11 cellular contexts compared by ENCODE assay signal in the genomic region with DNA sequence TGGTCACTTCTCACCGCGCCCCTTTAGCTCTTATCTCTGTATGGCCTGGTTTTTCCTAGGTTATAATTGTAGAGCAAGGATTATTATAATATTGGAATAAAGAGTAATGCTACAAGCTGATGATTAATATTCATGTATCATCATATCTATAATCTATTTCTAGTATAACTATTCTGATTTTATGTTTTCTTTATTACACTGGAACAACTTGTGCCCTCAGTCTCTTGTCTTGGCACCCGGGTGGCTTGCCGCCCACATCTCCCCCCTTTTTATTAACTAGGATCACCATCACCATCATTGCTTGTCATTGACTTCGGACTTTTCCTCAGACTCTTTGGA. TPM values are rescaled to one million over a fixed set of nuclear protein-coding genes. Genes with fewer than 3 reads are reported as not detected.
"Had no signal": no experiment of that assay in that cellular context is flagged by ENCODE, and none has a peak within 500 bp of the region (broad histone marks: within the 10 kb centered on the region; RNA-seq: fewer than 3 reads in every experiment).

No MANE protein-coding gene starts in this region.

- H3K27me3 ChIP-seq: sigmoid colon had no signal

- H3K27ac ChIP-seq: psoas muscle, sigmoid colon, transverse colon had no signal

- H3K4me1 Mint-ChIP-seq: naive thymus-derived CD8-positive, alpha-beta T cell had no signal

- H3K9me3 Mint-ChIP-seq: activated T-cell treated with anti-CD3 and anti-CD28 coated beads, Interleukin-2, amount 50 U/mL, for 72 hours had no signal

- H3K4me3 Mint-ChIP-seq: stimulated activated naive B cell treated with anti-CD40 and anti-IgM and Interleukin-4, amounts not matched to agents 10 μg/mL and 1 μg/mL and 100 μg/mL, for 72 hours had no signal

- H3K4me3 ChIP-seq: mucosa of descending colon, psoas muscle had no signal

- H3K4me1 ChIP-seq: psoas muscle had no signal

- H3K36me3 ChIP-seq: sigmoid colon, transverse colon had no signal

- DNase-seq: occipital lobe had no signal

- H3K27ac Mint-ChIP-seq: naive thymus-derived CD8-positive, alpha-beta T cell; stimulated activated naive B cell treated with anti-CD40 and anti-IgM and Interleukin-4, amounts not matched to agents 10 μg/mL and 1 μg/mL and 100 μg/mL, for 72 hours had no signal

- H3K9me3 ChIP-seq: mucosa of descending colon, psoas muscle, sigmoid colon, transverse colon had no signal

- H3K36me3 Mint-ChIP-seq: stimulated activated naive B cell treated with anti-CD40 and anti-IgM and Interleukin-4, amounts not matched to agents 10 μg/mL and 1 μg/mL and 100 μg/mL, for 72 hours had no signal

RNA-seq across cellular contexts. Expression of a gene that starts 11.0 kb away (rescaled TPM):
- total RNA-seq: activated T-cell treated with anti-CD3 and anti-CD28 coated beads, Interleukin-2, amount 50 U/mL, for 72 hours; lung microvascular endothelial cell; mucosa of descending colon; naive thymus-derived CD8-positive, alpha-beta T cell; occipital lobe; psoas muscle; transverse colon had no signal
- polyA plus RNA-seq: aorta; naive thymus-derived CD8-positive, alpha-beta T cell; psoas muscle; sigmoid colon had no signal

RNA-seq across cellular contexts. Expression of a gene that starts 44.4 kb away (rescaled TPM):
- total RNA-seq: activated T-cell treated with anti-CD3 and anti-CD28 coated beads, Interleukin-2, amount 50 U/mL, for 72 hours; aorta; lung microvascular endothelial cell; mucosa of descending colon; naive thymus-derived CD8-positive, alpha-beta T cell; occipital lobe; psoas muscle; transverse colon had no signal
- polyA plus RNA-seq: aorta; naive thymus-derived CD8-positive, alpha-beta T cell; psoas muscle; sigmoid colon had no signal

RNA-seq across cellular contexts. Expression of a gene that starts 51.5 kb away (rescaled TPM):
- total RNA-seq: activated T-cell treated with anti-CD3 and anti-CD28 coated beads, Interleukin-2, amount 50 U/mL, for 72 hours; aorta; lung microvascular endothelial cell; mucosa of descending colon; naive thymus-derived CD8-positive, alpha-beta T cell; occipital lobe; psoas muscle; sigmoid colon; subcutaneous adipose tissue; transverse colon had no signal
- polyA plus RNA-seq: aorta; naive thymus-derived CD8-positive, alpha-beta T cell; psoas muscle; sigmoid colon had no signal
